ENCODE assay signal across 1 cellular context in genomic region chr2:102396012-102396411, GRCh38.
TF ChIP-seq lines count a peak whose summit lies in the region.

No MANE protein-coding gene starts in this region.

TF ChIP-seq in K562, 482 proteins besides CTCF, POLR2A, EP300 and RAD21:
- TF ChIP-seq NELFE (IDR thresholded peaks at IDR 0.05; ENCODE audit: insufficient read depth, insufficient read length) = no peak
- TF ChIP-seq NKRF (IDR thresholded peaks at IDR 0.05; ENCODE audit: borderline replicate concordance) = no peak
- no peak for TF ChIP-seq HDAC1 (IDR thresholded peaks at IDR 0.05)
- TF ChIP-seq ZFP36 (IDR thresholded peaks at IDR 0.05; ENCODE audit: low read depth, low read length, partially characterized antibody) = peak; percentile 81
- peak; percentile 75 for TF ChIP-seq ADNP (tag; IDR thresholded peaks at IDR 0.05)
- peak; percentile 95 for TF ChIP-seq RBM25 (IDR thresholded peaks at IDR 0.05; ENCODE audit: low read depth, low read length, severe bottlenecking)
- TF ChIP-seq, protein P1, sequence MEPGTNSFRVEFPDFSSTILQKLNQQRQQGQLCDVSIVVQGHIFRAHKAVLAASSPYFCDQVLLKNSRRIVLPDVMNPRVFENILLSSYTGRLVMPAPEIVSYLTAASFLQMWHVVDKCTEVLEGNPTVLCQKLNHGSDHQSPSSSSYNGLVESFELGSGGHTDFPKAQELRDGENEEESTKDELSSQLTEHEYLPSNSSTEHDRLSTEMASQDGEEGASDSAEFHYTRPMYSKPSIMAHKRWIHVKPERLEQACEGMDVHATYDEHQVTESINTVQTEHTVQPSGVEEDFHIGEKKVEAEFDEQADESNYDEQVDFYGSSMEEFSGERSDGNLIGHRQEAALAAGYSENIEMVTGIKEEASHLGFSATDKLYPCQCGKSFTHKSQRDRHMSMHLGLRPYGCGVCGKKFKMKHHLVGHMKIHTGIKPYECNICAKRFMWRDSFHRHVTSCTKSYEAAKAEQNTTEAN (CRISPR knock-in tag; IDR thresholded peaks at IDR 0.05) = no peak
- TF ChIP-seq, protein P2, sequence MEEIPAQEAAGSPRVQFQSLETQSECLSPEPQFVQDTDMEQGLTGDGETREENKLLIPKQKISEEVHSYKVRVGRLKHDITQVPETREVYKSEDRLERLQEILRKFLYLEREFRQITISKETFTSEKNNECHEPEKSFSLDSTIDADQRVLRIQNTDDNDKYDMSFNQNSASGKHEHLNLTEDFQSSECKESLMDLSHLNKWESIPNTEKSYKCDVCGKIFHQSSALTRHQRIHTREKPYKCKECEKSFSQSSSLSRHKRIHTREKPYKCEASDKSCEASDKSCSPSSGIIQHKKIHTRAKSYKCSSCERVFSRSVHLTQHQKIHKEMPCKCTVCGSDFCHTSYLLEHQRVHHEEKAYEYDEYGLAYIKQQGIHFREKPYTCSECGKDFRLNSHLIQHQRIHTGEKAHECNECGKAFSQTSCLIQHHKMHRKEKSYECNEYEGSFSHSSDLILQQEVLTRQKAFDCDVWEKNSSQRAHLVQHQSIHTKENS (CRISPR knock-in tag; IDR thresholded peaks at IDR 0.05) = no peak
- TF ChIP-seq BCOR (IDR thresholded peaks at IDR 0.05) = 0 out of 2 replicates have a peak, but pooled peaks have one; percentile 23
- no peak for TF ChIP-seq CEBPG (CRISPR knock-in tag; IDR thresholded peaks at IDR 0.05)
- no peak for TF ChIP-seq CEBPG (tag; conservative IDR thresholded peaks at IDR 0.05 in 1 of 2, IDR thresholded peaks at IDR 0.05 in 1 of 2)
- no peak for TF ChIP-seq TCF3 (CRISPR knock-in tag; IDR thresholded peaks at IDR 0.05)
- 0 out of 4 replicates have a peak, but pooled peaks of 1 of the 2 experiments have one; percentile 13 for TF ChIP-seq RCOR1 (IDR thresholded peaks at IDR 0.05; ENCODE audit: borderline replicate concordance in 1 of 2, low read depth in 2 of 2, low read length in 2 of 2)
- TF ChIP-seq ZNF57 (CRISPR knock-in tag; IDR thresholded peaks at IDR 0.05) = no peak
- no peak for TF ChIP-seq ARID1B (IDR thresholded peaks at IDR 0.05)
TF ChIP-seq in K562: peak in this region for 5.
